ENCODE assay signal across 1 cellular context in the genomic region with DNA sequence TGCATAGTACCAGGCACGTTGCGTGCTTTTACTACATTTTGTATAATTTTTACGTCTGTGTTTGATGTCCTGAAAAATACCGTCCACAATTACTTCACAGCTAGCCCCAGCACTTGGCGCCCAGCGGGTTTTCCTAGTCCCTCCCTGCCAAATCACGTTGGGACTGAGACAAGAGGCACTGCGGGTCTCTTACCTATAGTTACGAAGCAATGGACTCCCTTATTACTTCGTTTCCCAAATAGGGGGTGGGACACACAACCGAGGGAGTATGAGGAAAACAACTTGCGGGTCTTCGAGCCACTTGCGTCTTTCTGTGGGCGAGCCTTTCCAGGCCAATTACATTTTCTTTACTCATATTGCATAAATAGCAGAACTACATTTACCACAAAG.
TF ChIP-seq lines count a peak whose summit lies in the region.

No MANE protein-coding gene starts in this region.

TF ChIP-seq in IMR-90, 13 proteins besides CTCF, POLR2A, EP300 and RAD21:
- 0 out of 2 replicates have a peak, but pooled peaks have one; percentile 35 for TF ChIP-seq CEBPB (IDR thresholded peaks at IDR 0.05; ENCODE audit: low read depth, low read length)
- TF ChIP-seq MAFK (IDR thresholded peaks at IDR 0.05; ENCODE audit: low read depth, low read length), result no peak
- TF ChIP-seq SMC3 (IDR thresholded peaks at IDR 0.05; ENCODE audit: low read depth, low read length), result no peak
